ENCODE assay signal across 1 cellular context in the genomic region with DNA sequence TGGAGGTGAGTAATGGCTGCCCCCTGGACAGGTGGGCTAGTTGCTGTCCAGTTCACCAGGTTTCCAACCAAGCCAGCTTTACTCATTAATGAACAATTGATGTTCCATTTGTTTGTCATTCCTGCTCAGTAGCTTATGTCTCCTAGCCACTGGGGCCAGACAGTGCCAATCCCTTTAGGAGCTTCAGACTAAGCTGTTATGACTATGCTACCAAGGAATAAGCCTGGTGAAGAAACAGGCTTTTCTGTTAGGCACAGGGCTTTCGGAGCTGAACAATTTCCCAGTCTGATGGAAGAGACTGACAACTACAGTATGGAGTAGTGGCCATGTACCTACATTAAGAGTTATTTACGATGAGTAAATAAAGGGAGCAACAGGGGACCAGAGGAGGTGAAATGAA.
TF ChIP-seq lines count a peak whose summit lies in the region.

No MANE protein-coding gene starts in this region.

TF ChIP-seq in K562, 482 proteins besides CTCF, POLR2A, EP300 and RAD21:
- TF ChIP-seq SMAD4 (CRISPR knock-in tag; conservative IDR thresholded peaks at IDR 0.05) (no peak), FOXK1 (CRISPR knock-in tag; IDR thresholded peaks at IDR 0.05; ENCODE audit: borderline replicate concordance) (no peak), GATA2 (CRISPR knock-in tag; IDR thresholded peaks at IDR 0.05) (0 out of 2 replicates have a peak, but pooled peaks have one; percentile 25), CBX3 (IDR thresholded peaks at IDR 0.05; ENCODE audit: borderline replicate concordance in 1 of 2, low read length in 2 of 2) (peak in 1 of 2 experiments; percentile 8; a peak in 1 of 3 replicates), HOXB6 (CRISPR knock-in tag; IDR thresholded peaks at IDR 0.05; ENCODE audit: borderline replicate concordance) (0 out of 2 replicates have a peak, but pooled peaks have one; percentile 32), ZNF668 (CRISPR knock-in tag; IDR thresholded peaks at IDR 0.05) (peak; percentile 30; the same call in 1 of the 2 replicates)
